In the genomic region with DNA sequence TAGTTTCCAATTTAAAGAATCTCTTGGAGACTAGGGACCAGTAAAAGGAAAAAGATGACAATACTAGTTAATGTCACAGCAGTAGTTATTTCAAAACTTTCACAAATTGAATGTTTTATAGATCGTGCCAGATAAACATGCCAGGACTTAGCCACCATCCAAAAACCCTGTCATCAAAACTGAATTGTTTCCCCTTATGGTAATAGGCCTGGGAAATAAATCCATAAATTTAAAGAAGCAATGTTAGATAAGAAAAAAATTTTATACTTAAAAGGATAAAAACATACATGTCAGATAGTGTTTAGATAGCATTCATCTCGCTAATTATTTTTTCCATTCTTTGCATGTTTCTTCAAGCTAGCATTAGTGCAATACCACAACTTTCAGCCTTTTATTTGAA, we compare ENCODE assay signal across 20 cellular contexts.
"Had no signal": no experiment of that assay in that cellular context is flagged by ENCODE, and none has a peak within 500 bp of the region (broad histone marks: within the 10 kb centered on the region; RNA-seq: fewer than 3 reads in every experiment).

No MANE protein-coding gene starts in this region.

- ATAC-seq: activated CD8-positive, alpha-beta T cell treated with anti-CD3 and anti-CD28 coated beads, Interleukin-2, amount 10 ng/mL, durations not matched to agents 7 days and 5 days; K562; PC-3 had no signal

- H3K27ac ChIP-seq: adrenal gland, Peyer's patch had no signal

- H3K4me1 ChIP-seq: adrenal gland, Peyer's patch had no signal

- H3K4me3 ChIP-seq: adrenal gland, K562, Peyer's patch had no signal

- H3K9me3 ChIP-seq: Peyer's patch had no signal

- H3K27me3 ChIP-seq: adrenal gland, Peyer's patch had no signal

- H3K36me3 ChIP-seq: adrenal gland, Peyer's patch had no signal

- DNase-seq: activated CD4-positive, alpha-beta T cell treated with anti-CD3 and anti-CD28 coated beads, Interleukin-2, amount 10 ng/mL, durations not matched to agents 24 days and 14 days; activated CD4-positive, alpha-beta T cell treated with anti-CD3 and anti-CD28 coated beads, Interleukin-2, amount 50 U/mL, for 48 hours; activated CD8-positive, alpha-beta T cell treated with anti-CD3 and anti-CD28 coated beads, Interleukin-2, amount 10 ng/mL, durations not matched to agents 7 days and 5 days; activated gamma-delta T cell; activated naive CD4-positive, alpha-beta T cell treated with Interleukin-2 at 50 U/mL for 16 hours; activated naive CD8-positive, alpha-beta T cell treated with anti-CD3 and anti-CD28 coated beads, Interleukin-2, amount 10 ng/mL, durations not matched to agents 7 days and 5 days; activated T-cell treated with anti-CD3 and anti-CD28 coated beads, Interleukin-2, amount 50 U/mL, for 24 hours; adrenal gland; caudate nucleus; NCI-H1092 treated with DMSO at 0.1 percent for 48 hours; NCI-H1417; NCI-H187 treated with DMSO at 0.1 percent for 48 hours; NCI-H2081 treated with DMSO at 0.1 percent for 48 hours; NCI-H345; NCI-H524 treated with DMSO at 0.1 percent for 48 hours; PC-3; Peyer's patch; RPMI8226; SHP77 treated with DMSO at 0.1 percent for 48 hours had no signal
